In the genomic region with DNA sequence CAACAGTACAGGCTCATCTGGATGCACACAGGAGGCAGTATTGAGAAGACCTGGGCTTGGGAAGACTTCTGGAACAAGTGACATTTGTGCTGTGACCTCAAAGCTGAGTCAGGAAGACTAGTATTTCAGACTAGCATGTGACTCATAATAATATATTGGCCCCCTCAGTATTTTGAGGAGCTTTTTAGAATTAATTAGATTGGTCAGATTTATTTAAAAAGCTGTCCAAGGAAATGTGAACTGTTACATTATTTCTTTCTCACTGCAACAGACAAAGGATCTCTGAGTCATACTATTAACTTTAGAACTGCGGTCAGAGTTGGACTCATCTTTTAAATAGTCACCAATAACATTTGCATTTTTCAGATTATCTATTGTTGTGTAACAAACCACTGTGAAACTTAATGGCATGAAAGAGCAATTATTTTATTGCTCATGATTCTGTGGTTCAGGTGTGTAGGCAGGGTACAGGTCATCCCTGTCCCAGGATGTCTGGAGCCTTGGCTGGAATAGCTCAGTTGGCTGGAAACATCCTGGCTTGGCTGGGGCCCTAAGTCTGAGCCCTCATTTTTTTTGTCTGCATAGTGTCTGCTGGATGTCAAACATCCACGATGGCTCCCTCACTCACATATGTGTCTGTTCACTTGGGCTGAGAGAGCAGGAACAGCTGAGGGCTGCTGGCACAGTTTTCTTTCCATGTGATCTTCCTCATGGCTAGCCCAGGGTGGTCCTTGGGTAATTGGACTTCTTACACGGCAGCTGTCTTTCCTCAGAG, we compare ENCODE assay signal across 8 cellular contexts. TPM values are rescaled to one million over a fixed set of nuclear protein-coding genes. Genes with fewer than 3 reads are reported as not detected.
DNase-seq lines count a peak whose midpoint lies in the region; ATAC-seq and TF ChIP-seq lines count a peak whose summit lies in the region.

No MANE protein-coding gene starts in this region.

- intact Hi-C loops in testis (cut with DNase I; ENCODE audit: low total_unique reads): no loop called here

- H3K27ac ChIP-seq in testis: no peak overlapping the region

- H3K4me3 Mint-ChIP-seq in chondrocyte (ENCODE audit: unreplicated experiment): no peak overlapping the region

- ATAC-seq in HG03442 (IDR thresholded peaks at IDR 0.05; ENCODE audit: unreplicated experiment): peak; percentile 92
- peak; percentile 75 for ATAC-seq in omental fat pad (ENCODE audit: low FRiP score)

- H3K36me3 ChIP-seq in testis (ENCODE audit: low read depth, missing control alignments): no peaks in the 10 kb centered on the region

- no peak overlapping the region for H3K4me3 ChIP-seq in testis

- peaks cover 34% of the 10 kb centered on the region for H3K4me1 Mint-ChIP-seq in chondrocyte (ENCODE audit: low read depth)

- no peaks in the 10 kb centered on the region for H3K4me1 ChIP-seq in testis

- H3K27me3 Mint-ChIP-seq in chondrocyte (ENCODE audit: low read depth): no peaks in the 10 kb centered on the region

- H3K27me3 ChIP-seq in testis: no peaks in the 10 kb centered on the region

- WGBS in testis, 2 donors: 62 to 68% methylated on average over 3 of the region's 3 CpGs

- no peak for TF ChIP-seq CTCF in GM20000 (IDR thresholded peaks at IDR 0.05; ENCODE audit: extremely low read depth, missing control alignments)
- TF ChIP-seq CTCF in chondrocyte (IDR thresholded peaks at IDR 0.05): peak; percentile 65
- no peak for TF ChIP-seq CTCF in omental fat pad (IDR thresholded peaks at IDR 0.05)
- TF ChIP-seq CTCF in testis (IDR thresholded peaks at IDR 0.05): no peak

- peak; percentile 71 for DNase-seq in AG20443 (ENCODE audit: low spot score)
- DNase-seq in GM20000 (ENCODE audit: low spot score): peak; percentile 32
- no peak for DNase-seq in chondrocyte (ENCODE audit: low spot score)
- no peak for DNase-seq in omental fat pad (ENCODE audit: low spot score)
- no peak for DNase-seq in NCI-H1417 treated with DMSO at 0.1 percent for 48 hours (lab: John Stamatoyannopoulos, UW)
- no peak for DNase-seq in testis
- DNase-seq in Kasumi-1 (lab: John Stamatoyannopoulos, UW): no peak

- TF ChIP-seq POLR2A in testis (IDR thresholded peaks at IDR 0.05): no peak

- H3K27ac Mint-ChIP-seq in chondrocyte (ENCODE audit: unreplicated experiment): peak overlapping the region; percentile 96

- no peaks in the 10 kb centered on the region for H3K9me3 ChIP-seq in testis

- H3K36me3 Mint-ChIP-seq in chondrocyte (ENCODE audit: low read depth): peaks cover 5% of the 10 kb centered on the region

- H3K9me3 Mint-ChIP-seq in chondrocyte (ENCODE audit: low read depth): no peaks in the 10 kb centered on the region

RNA-seq across cellular contexts. Expression of a gene that starts 46.8 kb away (rescaled TPM):
- total RNA-seq in chondrocyte (25.5 to 34.1 TPM (median 33.2 TPM) in 3 replicates), omental fat pad (10 to 100 TPM; 18.9 to 33.6 (median 25.0) TPM), testis (10 to 100 TPM; 65.4 to 77.7 TPM)
- 45.0 TPM for polyA plus RNA-seq in testis (ENCODE audit: insufficient read depth, low read depth, low replicate concordance)

Comparison
In these comparisons a context has a peak if more than half of its experiments do, and no peak if none do; other contexts are left out.
1. DNase-seq: peak in AG20443 (single experiment) and GM20000 (single experiment); none in chondrocyte (single experiment), omental fat pad (single experiment), NCI-H1417 treated with DMSO at 0.1 percent for 48 hours (single experiment), testis (single experiment) and Kasumi-1 (0 of 2).